ENCODE assay signal across 16 cellular contexts in the genomic region with DNA sequence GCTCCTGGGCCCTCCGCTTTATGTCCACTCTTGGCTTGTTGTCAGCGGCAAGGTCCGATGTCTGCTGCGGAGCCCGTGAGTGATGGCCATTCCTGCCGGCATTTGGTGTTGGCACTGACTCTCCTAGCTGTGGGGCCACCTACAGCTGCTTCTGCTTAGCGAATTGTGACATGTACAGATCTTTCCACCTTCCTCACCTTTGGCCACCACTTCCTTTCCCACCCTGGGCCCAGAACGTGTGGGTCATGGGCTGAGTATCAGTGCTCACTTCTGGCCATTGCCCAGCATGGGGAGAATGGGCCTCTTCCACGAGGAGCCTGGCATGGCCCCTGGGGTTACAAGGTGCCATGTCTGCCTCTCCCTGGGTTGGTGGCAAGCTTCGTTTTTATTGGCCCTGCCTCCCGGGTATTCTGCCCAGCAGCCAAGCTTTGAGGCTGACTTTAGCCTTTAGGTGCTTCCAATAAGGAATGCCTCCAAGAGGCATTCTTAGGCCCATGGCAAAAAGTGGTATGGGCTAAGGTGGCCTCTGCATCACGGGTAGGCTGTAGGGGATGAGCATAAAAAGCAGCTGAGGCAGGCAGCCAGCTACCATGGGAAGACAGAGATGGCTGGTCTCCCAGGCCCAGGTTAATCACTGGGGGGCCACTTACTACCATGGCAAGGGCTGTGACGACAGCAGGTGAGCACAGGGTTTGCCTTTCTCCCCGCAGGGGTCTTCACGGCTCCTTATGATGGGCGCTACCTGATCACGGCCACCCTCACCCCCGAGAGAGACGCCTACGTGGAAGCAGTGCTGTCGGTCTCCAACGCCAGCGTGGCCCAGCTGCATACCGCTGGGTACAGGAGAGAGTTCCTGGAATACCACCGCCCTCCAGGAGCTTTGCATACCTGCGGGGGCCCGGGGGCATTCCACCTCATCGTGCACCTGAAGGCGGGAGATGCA.
DNase-seq lines count a peak whose midpoint lies in the region; ATAC-seq and TF ChIP-seq lines count a peak whose summit lies in the region.
"Had no signal": no experiment of that assay in that cellular context is flagged by ENCODE, and none has a peak within 500 bp of the region (broad histone marks: within the 10 kb centered on the region; RNA-seq: fewer than 3 reads in every experiment).

No MANE protein-coding gene starts in this region.

- CTCF ChIA-PET in Calu3 (lab: Charles Lee) = interaction anchor here (1.1 kb wide), 1 partner anchor 144 kb away, joined by 4 read pairs; no protein-coding TSS in a partner anchor

- BruUV-seq in Calu3 (replicated peaks; lab: Mats Ljungman, UMichigan) = no TSS peak

- peaks cover 96% of the 10 kb centered on the region for H3K36me3 Mint-ChIP-seq in activated T-cell treated with anti-CD3 and anti-CD28 coated beads, Interleukin-2, amount 50 U/mL, for 24 hours (ENCODE audit: low read depth)
- H3K36me3 Mint-ChIP-seq in endothelial cell (ENCODE audit: low read depth, unreplicated experiment) (peaks cover 30% of the 10 kb centered on the region), Calu3 (ENCODE audit: insufficient read depth, unreplicated experiment) (peaks cover 32% of the 10 kb centered on the region)

- H3K9me3 Mint-ChIP-seq in activated T-cell treated with anti-CD3 and anti-CD28 coated beads, Interleukin-2, amount 50 U/mL, for 24 hours = no peaks in the 10 kb centered on the region
- H3K9me3 Mint-ChIP-seq in endothelial cell (ENCODE audit: unreplicated experiment) (no peaks in the 10 kb centered on the region), Calu3 (ENCODE audit: low read depth, unreplicated experiment) (no peaks in the 10 kb centered on the region)
- H3K9me3 Mint-ChIP-seq: activated CD4-positive, alpha-beta T cell treated with anti-CD3 and anti-CD28 coated beads, Interleukin-2, amount 10 ng/mL, durations not matched to agents 7 days and 5 days had no signal

- DNase-seq in activated T-cell treated with anti-CD3 and anti-CD28 coated beads, Interleukin-2, amount 50 U/mL, for 24 hours = no peak
- DNase-seq in activated T-cell treated with anti-CD3 and anti-CD28 coated beads for 4 hours = no peak
- peak; percentile 24 for DNase-seq in D341Med (ENCODE audit: low spot score)
- no peak for DNase-seq in endothelial cell (ENCODE audit: low spot score)
- peak; percentile 22 for DNase-seq in stimulated activated CD8-positive, alpha-beta memory T cell treated with anti-CD3 and anti-CD28 coated beads, Interleukin-4, amount 100 ng/mL, for 48 hours
- no peak for DNase-seq in Calu3
- DNase-seq in foreskin melanocyte = no peak
- DNase-seq: activated CD4-positive, alpha-beta T cell treated with anti-CD3 and anti-CD28 coated beads, Interleukin-2, amount 10 ng/mL, durations not matched to agents 7 days and 5 days; body of pancreas; effector memory CD4-positive, alpha-beta T cell; EL; IMR-90; lower lobe of right lung; NCI-H2107; stimulated activated naive CD4-positive, alpha-beta T cell treated with Interleukin-2 at 50 U/mL for 16 hours had no signal

- H3K4me3 Mint-ChIP-seq in activated T-cell treated with anti-CD3 and anti-CD28 coated beads, Interleukin-2, amount 50 U/mL, for 24 hours = no peak overlapping the region
- H3K4me3 Mint-ChIP-seq in endothelial cell (ENCODE audit: unreplicated experiment) = no peak overlapping the region
- H3K4me3 Mint-ChIP-seq in Calu3 (ENCODE audit: low read depth, unreplicated experiment) = no peak overlapping the region
- H3K4me3 Mint-ChIP-seq: activated CD4-positive, alpha-beta T cell treated with anti-CD3 and anti-CD28 coated beads, Interleukin-2, amount 10 ng/mL, durations not matched to agents 7 days and 5 days had no signal

- TF ChIP-seq CTCF in endothelial cell (IDR thresholded peaks at IDR 0.05; ENCODE audit: unreplicated experiment) = no peak
- no peak for TF ChIP-seq CTCF in Calu3 (IDR thresholded peaks at IDR 0.05; ENCODE audit: unreplicated experiment)

- no peaks in the 10 kb centered on the region for H3K27me3 Mint-ChIP-seq in activated T-cell treated with anti-CD3 and anti-CD28 coated beads, Interleukin-2, amount 50 U/mL, for 24 hours
- H3K27me3 Mint-ChIP-seq in endothelial cell (ENCODE audit: unreplicated experiment) = peaks cover 23% of the 10 kb centered on the region
- H3K27me3 Mint-ChIP-seq in Calu3 (ENCODE audit: unreplicated experiment) = no peaks in the 10 kb centered on the region
- H3K27me3 Mint-ChIP-seq: activated CD4-positive, alpha-beta T cell treated with anti-CD3 and anti-CD28 coated beads, Interleukin-2, amount 10 ng/mL, durations not matched to agents 7 days and 5 days had no signal

- no peak for ATAC-seq in HG02588 (IDR thresholded peaks at IDR 0.05; ENCODE audit: unreplicated experiment)
- ATAC-seq: body of pancreas, lower lobe of right lung had no signal

- H3K4me1 Mint-ChIP-seq in activated T-cell treated with anti-CD3 and anti-CD28 coated beads, Interleukin-2, amount 50 U/mL, for 24 hours (ENCODE audit: low read depth) = peaks cover 21% of the 10 kb centered on the region
- H3K4me1 Mint-ChIP-seq in endothelial cell (ENCODE audit: unreplicated experiment) = peaks cover 19% of the 10 kb centered on the region
- H3K4me1 Mint-ChIP-seq in Calu3 (ENCODE audit: low read depth, unreplicated experiment) = peaks cover 14% of the 10 kb centered on the region

- H3K27ac Mint-ChIP-seq in activated T-cell treated with anti-CD3 and anti-CD28 coated beads, Interleukin-2, amount 50 U/mL, for 24 hours = peak overlapping the region; percentile 71
- H3K27ac Mint-ChIP-seq in endothelial cell (ENCODE audit: unreplicated experiment) (peak overlapping the region; percentile 18), Calu3 (ENCODE audit: unreplicated experiment) (no peak overlapping the region)

- intact Hi-C loops in Calu3 (cut with micrococcal nuclease; ENCODE audit: unreplicated experiment) = no loop called here

Comparison
In these comparisons a context has a peak if more than half of its experiments do, and no peak if none do; other contexts are left out.
1. DNase-seq: peak in D341Med (single experiment) and stimulated activated CD8-positive, alpha-beta memory T cell treated with anti-CD3 and anti-CD28 coated beads, Interleukin-4, amount 100 ng/mL, for 48 hours (single experiment); none in activated T-cell treated with anti-CD3 and anti-CD28 coated beads, Interleukin-2, amount 50 U/mL, for 24 hours (single experiment), activated T-cell treated with anti-CD3 and anti-CD28 coated beads for 4 hours (single experiment), endothelial cell (single experiment), Calu3 (single experiment) and foreskin melanocyte (single experiment).